16 cellular contexts compared by ENCODE assay signal in genomic region chr1:58870298-58870676, GRCh38.
DNase-seq lines count a peak whose midpoint lies in the region; ATAC-seq, FAIRE-seq and TF ChIP-seq lines count a peak whose summit lies in the region.
"Had no signal": no experiment of that assay in that cellular context is flagged by ENCODE, and none has a peak within 500 bp of the region (broad histone marks: within the 10 kb centered on the region; RNA-seq: fewer than 3 reads in every experiment).

No MANE protein-coding gene starts in this region.

- H3K4me3 ChIP-seq in HepG2 (replicated peaks in 1 of 3; ENCODE audit: insufficient read depth in 1 of 3, low read depth in 2 of 3, low read length in 3 of 3) (peak overlapping the region in 1 of 3 experiments; percentile 2; a peak in 1 of 6 replicates), right lobe of liver (no peak overlapping the region), H1 (ENCODE audit: extremely low read depth in 1 of 4, insufficient read depth in 2 of 4, low read depth in 3 of 4, low read length in 4 of 4) (no peak overlapping the region), transverse colon (no peak overlapping the region)

- H2BK20ac ChIP-seq in H1 (ENCODE audit: low read length): no peak overlapping the region

- H4K20me1 ChIP-seq in HepG2 (ENCODE audit: insufficient read depth, low read length) (no peaks in the 10 kb centered on the region), H1 (replicated peaks in 1 of 2; ENCODE audit: control insufficient read depth in 1 of 2, insufficient read depth in 2 of 2, low read length in 2 of 2) (no peaks in the 10 kb centered on the region)

- no peaks in the 10 kb centered on the region; a peak in 1 of 5 replicates for H3K27me3 ChIP-seq in HepG2 (ENCODE audit: control insufficient read depth in 1 of 2, insufficient read depth in 2 of 2, low read length in 2 of 2)
- H3K27me3 ChIP-seq in right lobe of liver: no peaks in the 10 kb centered on the region
- H3K27me3 ChIP-seq in H1 (replicated peaks in 1 of 4; ENCODE audit: control insufficient read depth in 3 of 4, extremely low read depth in 1 of 4, insufficient read depth in 3 of 4, low read length in 3 of 4): no peaks in the 10 kb centered on the region
- no peaks in the 10 kb centered on the region for H3K27me3 ChIP-seq in transverse colon

- no peak overlapping the region for H2BK15ac ChIP-seq in H1 (ENCODE audit: low read length)

- CTCF ChIA-PET in HepG2 (lab: Yijun Ruan, JAX; ENCODE audit: low intra/inter-chr PET ratio, low total read pairs) (no interaction called here), H1 (lab: Charles Lee; ENCODE audit: partially characterized antibody) (no interaction called here)

- H4K8ac ChIP-seq in H1 (ENCODE audit: extremely low read depth, insufficient read depth, low read length): no peak overlapping the region

- POLR2A ChIA-PET in HepG2 (lab: Yijun Ruan, JAX) (no interaction called here), H1 (lab: Charles Lee; ENCODE audit: partially characterized antibody) (no interaction called here)

- H2AFZ ChIP-seq in HepG2 (ENCODE audit: low read length) (no peak overlapping the region), H1 (ENCODE audit: low read length) (0 out of 2 replicates have a peak overlapping the region, but pooled peaks have one; percentile 51)

- TF ChIP-seq CTCF in HepG2 (CRISPR knock-in tag; IDR thresholded peaks at IDR 0.05) (no peak), right lobe of liver (IDR thresholded peaks at IDR 0.05) (no peak), H1 (IDR thresholded peaks at IDR 0.05; ENCODE audit: control extremely low read depth in 1 of 3, insufficient read depth in 1 of 3, low read depth in 1 of 3, low read length in 3 of 3) (no peak), transverse colon (IDR thresholded peaks at IDR 0.05) (no peak)

- H3K4me1 ChIP-seq in HepG2 (ENCODE audit: insufficient read depth, low read length) (peaks cover 48% of the 10 kb centered on the region), right lobe of liver (no peaks in the 10 kb centered on the region), H1 (replicated peaks in 1 of 4; ENCODE audit: control insufficient read depth in 3 of 4, insufficient read depth in 4 of 4, low read length in 3 of 4) (peaks cover 0 to 10% (median 4%) of the 10 kb centered on the region in 4 experiments; a peak in 4 of 7 replicates), transverse colon (peaks cover 10 to 17% (median 12%) of the 10 kb centered on the region in 4 donors)

- H3K79me2 ChIP-seq in HepG2 (ENCODE audit: insufficient read depth, low read length) (no peaks in the 10 kb centered on the region), H1 (ENCODE audit: control insufficient read depth in 1 of 2, insufficient read depth in 2 of 2, low read length in 2 of 2) (no peaks in the 10 kb centered on the region)

- no peak for FAIRE-seq in HepG2 (lab: Jason Lieb, UNC)
- FAIRE-seq in H1 (lab: Jason Lieb, UNC): no peak

- H3K36me3 Mint-ChIP-seq in stimulated activated effector memory CD8-positive, alpha-beta T cell treated with anti-CD3 and anti-CD28 coated beads, Interleukin-12 subunit alpha, Interleukin-12 subunit beta, amount 100 ng/mL, for 72 hours: no peaks in the 10 kb centered on the region
- H3K36me3 Mint-ChIP-seq: T-cell had no signal

- H2BK12ac ChIP-seq in H1 (ENCODE audit: low read depth, low read length): no peak overlapping the region

- H2BK5ac ChIP-seq in H1 (ENCODE audit: low read depth, low read length): no peak overlapping the region

- no peak for TF ChIP-seq EP300 in HepG2 (IDR thresholded peaks at IDR 0.05; ENCODE audit: low read depth in 2 of 2, low read length in 2 of 2)
- TF ChIP-seq EP300 in HepG2 (CRISPR knock-in tag; IDR thresholded peaks at IDR 0.05; ENCODE audit: borderline replicate concordance): no peak; the same call in 1 of the 2 replicates
- no peak for TF ChIP-seq EP300 in H1 (IDR thresholded peaks at IDR 0.05; ENCODE audit: borderline replicate concordance in 1 of 2, low read depth in 2 of 2, low read length in 2 of 2)
- no peak for TF ChIP-seq EP300 in transverse colon (IDR thresholded peaks at IDR 0.05; ENCODE audit: low read depth)

- H3K9me3 ChIP-seq in HepG2 (ENCODE audit: low read length) (no peaks in the 10 kb centered on the region), right lobe of liver (no peaks in the 10 kb centered on the region), H1 (ENCODE audit: insufficient read depth in 2 of 2, low read depth in 1 of 2, low read length in 1 of 2) (no peaks in the 10 kb centered on the region), transverse colon (no peaks in the 10 kb centered on the region)

- H3K27ac ChIP-seq in HepG2 (ENCODE audit: extremely low read length, insufficient read depth, low read length): no peak overlapping the region
- H3K27ac ChIP-seq in right lobe of liver: no peak overlapping the region
- no peak overlapping the region for H3K27ac ChIP-seq in H1 (ENCODE audit: low read depth, low read length)
- H3K27ac ChIP-seq in transverse colon: peak overlapping the region in 3 of 4 donors; percentile 6 to 55 (median 13)

- H3K9ac ChIP-seq in HepG2 (ENCODE audit: insufficient read depth, low read depth, low read length) (no peak overlapping the region), H1 (replicated peaks in 1 of 4; ENCODE audit: extremely low read depth in 1 of 4, low read depth in 3 of 4, low read length in 3 of 4) (no peak overlapping the region)

- no peak overlapping the region for H3K4ac ChIP-seq in H1 (replicated peaks; ENCODE audit: insufficient read length, low read depth, low read length)

- 8% methylated on average over 2 of the region's 2 CpGs for WGBS in HepG2 (ENCODE audit: low lambda C conversion rate)
- WGBS in right lobe of liver (ENCODE audit: insufficient coverage, low coverage, low lambda C conversion rate, missing lambda C conversion rate): 44% methylated on average over 2 of the region's 2 CpGs
- 93% methylated on average over 2 of the region's 2 CpGs; no CpG with 5 or more reads in 1 of the 2 experiments for WGBS in H1 (ENCODE audit: extremely low coverage in 1 of 2, insufficient coverage in 1 of 2, insufficient read length in 1 of 2, insufficient replicate concordance in 2 of 2, low coverage in 1 of 2, low lambda C conversion rate in 2 of 2, missing lambda C conversion rate in 1 of 2), 2 experiments
- 0 to 46% methylated on average over 1 to 2 of the region's 2 CpGs for WGBS in transverse colon (ENCODE audit: low coverage in 1 of 2), 2 donors

- H3K23ac ChIP-seq in H1 (ENCODE audit: insufficient read length): no peak overlapping the region

- no peak overlapping the region for H2BK120ac ChIP-seq in H1 (replicated peaks; ENCODE audit: low read depth, low read length)

- H3K4me2 ChIP-seq in HepG2 (ENCODE audit: low read depth, low read length): peak overlapping the region; percentile 13; the same call in 1 of the 2 replicates
- H3K4me2 ChIP-seq in H1 (ENCODE audit: insufficient read depth in 1 of 2, low read depth in 2 of 2, low read length in 2 of 2): no peak overlapping the region

- no peak overlapping the region for H3K18ac ChIP-seq in H1 (ENCODE audit: extremely low read depth, low read length)

- no peak overlapping the region for H2AK5ac ChIP-seq in H1 (ENCODE audit: low read depth, low read length)

- no peak overlapping the region for H3K4me3 Mint-ChIP-seq in stimulated activated effector memory CD8-positive, alpha-beta T cell treated with anti-CD3 and anti-CD28 coated beads, Interleukin-12 subunit alpha, Interleukin-12 subunit beta, amount 100 ng/mL, for 72 hours
- H3K4me3 Mint-ChIP-seq: activated CD4-positive, alpha-beta T cell treated with anti-CD3 and anti-CD28 coated beads, Interleukin-2, amount 10 ng/mL, durations not matched to agents 7 days and 5 days; T-cell had no signal

- intact Hi-C loops in HepG2 (cut with micrococcal nuclease; ENCODE audit: unreplicated experiment) (no loop called here), right lobe of liver (cut with DNase I) (no loop called here), transverse colon (cut with DNase I; ENCODE audit: low total_unique reads) (no loop called here)

- H3K36me3 ChIP-seq in HepG2 (replicated peaks in 1 of 2; ENCODE audit: control insufficient read depth in 1 of 2, insufficient read depth in 2 of 2, low read length in 2 of 2) (no peaks in the 10 kb centered on the region), right lobe of liver (no peaks in the 10 kb centered on the region), H1 (ENCODE audit: control insufficient read depth in 2 of 4, insufficient read depth in 4 of 4, low read length in 3 of 4) (no peaks in the 10 kb centered on the region), transverse colon (no peaks in the 10 kb centered on the region)

- no peaks in the 10 kb centered on the region for H3K4me1 Mint-ChIP-seq in stimulated activated effector memory CD8-positive, alpha-beta T cell treated with anti-CD3 and anti-CD28 coated beads, Interleukin-12 subunit alpha, Interleukin-12 subunit beta, amount 100 ng/mL, for 72 hours
- H3K4me1 Mint-ChIP-seq: activated CD4-positive, alpha-beta T cell treated with anti-CD3 and anti-CD28 coated beads, Interleukin-2, amount 10 ng/mL, durations not matched to agents 7 days and 5 days; T-cell had no signal

- H3K27ac Mint-ChIP-seq in stimulated activated effector memory CD8-positive, alpha-beta T cell treated with anti-CD3 and anti-CD28 coated beads, Interleukin-12 subunit alpha, Interleukin-12 subunit beta, amount 100 ng/mL, for 72 hours: no peak overlapping the region
- H3K27ac Mint-ChIP-seq: activated CD4-positive, alpha-beta T cell treated with anti-CD3 and anti-CD28 coated beads, Interleukin-2, amount 10 ng/mL, durations not matched to agents 7 days and 5 days; T-cell had no signal

- H3K9me3 Mint-ChIP-seq in stimulated activated effector memory CD8-positive, alpha-beta T cell treated with anti-CD3 and anti-CD28 coated beads, Interleukin-12 subunit alpha, Interleukin-12 subunit beta, amount 100 ng/mL, for 72 hours: no peaks in the 10 kb centered on the region
- H3K9me3 Mint-ChIP-seq: activated CD4-positive, alpha-beta T cell treated with anti-CD3 and anti-CD28 coated beads, Interleukin-2, amount 10 ng/mL, durations not matched to agents 7 days and 5 days; T-cell had no signal

- no peak overlapping the region for H4K91ac ChIP-seq in H1 (replicated peaks; ENCODE audit: insufficient read length, low read length)

- no peaks in the 10 kb centered on the region for H3K79me1 ChIP-seq in H1 (ENCODE audit: low read depth, low read length)

- in situ Hi-C loops in HepG2 (cut with HindIII; ENCODE audit: extremely low pct_ligation_motif_present, low pct_unique_long_range_greater_than_20kb) (no loop called here), transverse colon (cut with MboI; ENCODE audit: low pct_ligation_motif_present in 1 of 4, low pct_unique_long_range_greater_than_20kb in 1 of 4, low sequenced_read_pairs in 3 of 4) (no loop called here)

- TF ChIP-seq RAD21 in HepG2 (CRISPR knock-in tag; IDR thresholded peaks at IDR 0.05) (no peak), H1 (IDR thresholded peaks at IDR 0.05 in 1 of 2, conservative IDR thresholded peaks at IDR 0.05 in 1 of 2; ENCODE audit: low read depth in 2 of 2, low read length in 2 of 2) (no peak)

- DNase-seq in HepG2 (ENCODE audit: low spot score) (no peak), right lobe of liver (no peak), NCI-H748 treated with DMSO at 0.1 percent for 48 hours (lab: John Stamatoyannopoulos, UW) (peak; percentile 84), H1 (ENCODE audit: low read depth in 1 of 2, low spot score in 2 of 2) (no peak), transverse colon (peak; percentile 75), NCI-H1436 (lab: John Stamatoyannopoulos, UW) (no peak), nucleus accumbens (lab: John Stamatoyannopoulos, UW) (no peak)
- no peak for DNase-seq in stimulated activated effector memory CD8-positive, alpha-beta T cell treated with anti-CD3 and anti-CD28 coated beads, Interleukin-12 subunit alpha, Interleukin-12 subunit beta, amount 100 ng/mL, for 72 hours (ENCODE audit: low spot score in 2 of 2)
- DNase-seq: activated CD4-positive, alpha-beta T cell treated with anti-CD3 and anti-CD28 coated beads, Interleukin-2, amount 10 ng/mL, durations not matched to agents 7 days and 5 days; activated gamma-delta T cell; central memory CD4-positive, alpha-beta T cell; erythroblast; mesendoderm; posterior cingulate gyrus; stimulated activated naive CD8-positive, alpha-beta T cell treated with anti-CD3 and anti-CD28 coated beads, Interleukin-15, Interleukin-2, amounts not matched to agents 100 U/mL and 50 U/mL, for 24 hours; T-cell had no signal

- no peak for TF ChIP-seq POLR2A in HepG2 (IDR thresholded peaks at IDR 0.05; ENCODE audit: insufficient read depth in 1 of 2, low read depth in 2 of 2, low read length in 2 of 2)
- no peak for TF ChIP-seq POLR2A in right lobe of liver (IDR thresholded peaks at IDR 0.05)
- no peak for TF ChIP-seq POLR2A in H1 (IDR thresholded peaks at IDR 0.05; ENCODE audit: control extremely low read depth in 1 of 2, low read depth in 2 of 2, low read length in 2 of 2)
- TF ChIP-seq POLR2A in transverse colon (IDR thresholded peaks at IDR 0.05): no peak

- H4K5ac ChIP-seq in H1 (ENCODE audit: insufficient read length, low read depth, low read length): no peak overlapping the region

- ATAC-seq in HepG2: no peak; the same call in 2 of the 3 replicates
- no peak for ATAC-seq in right lobe of liver
- no peak for ATAC-seq in stimulated activated effector memory CD8-positive, alpha-beta T cell treated with anti-CD3 and anti-CD28 coated beads, Interleukin-12 subunit alpha, Interleukin-12 subunit beta, amount 100 ng/mL, for 72 hours
- ATAC-seq: stimulated activated naive CD8-positive, alpha-beta T cell treated with anti-CD3 and anti-CD28 coated beads, Interleukin-15, Interleukin-2, amounts not matched to agents 100 U/mL and 50 U/mL, for 24 hours; T-cell had no signal

- H3K23me2 ChIP-seq in H1 (ENCODE audit: low read depth, low read length): no peaks in the 10 kb centered on the region

- no TSS peak for BruUV-seq in HepG2 (replicated peaks; lab: Mats Ljungman, UMichigan)

- no peak overlapping the region for H3K14ac ChIP-seq in H1 (ENCODE audit: insufficient read length)

- no peak overlapping the region for H3K56ac ChIP-seq in H1 (replicated peaks; ENCODE audit: insufficient read length, low read depth, low read length)

Comparison
In these comparisons a context has a peak if more than half of its experiments do, and no peak if none do; other contexts are left out.
1. DNase-seq: peak in NCI-H748 treated with DMSO at 0.1 percent for 48 hours (single experiment) and transverse colon (single experiment); none in HepG2 (single experiment), right lobe of liver (0 of 3), H1 (0 of 2), NCI-H1436 (single experiment), stimulated activated effector memory CD8-positive, alpha-beta T cell treated with anti-CD3 and anti-CD28 coated beads, Interleukin-12 subunit alpha, Interleukin-12 subunit beta, amount 100 ng/mL, for 72 hours (0 of 2) and nucleus accumbens (0 of 56).
2. H3K27ac ChIP-seq: peak in transverse colon (3 of 4); none in HepG2 (single experiment), right lobe of liver (0 of 3) and H1 (single experiment).